In the genomic region with DNA sequence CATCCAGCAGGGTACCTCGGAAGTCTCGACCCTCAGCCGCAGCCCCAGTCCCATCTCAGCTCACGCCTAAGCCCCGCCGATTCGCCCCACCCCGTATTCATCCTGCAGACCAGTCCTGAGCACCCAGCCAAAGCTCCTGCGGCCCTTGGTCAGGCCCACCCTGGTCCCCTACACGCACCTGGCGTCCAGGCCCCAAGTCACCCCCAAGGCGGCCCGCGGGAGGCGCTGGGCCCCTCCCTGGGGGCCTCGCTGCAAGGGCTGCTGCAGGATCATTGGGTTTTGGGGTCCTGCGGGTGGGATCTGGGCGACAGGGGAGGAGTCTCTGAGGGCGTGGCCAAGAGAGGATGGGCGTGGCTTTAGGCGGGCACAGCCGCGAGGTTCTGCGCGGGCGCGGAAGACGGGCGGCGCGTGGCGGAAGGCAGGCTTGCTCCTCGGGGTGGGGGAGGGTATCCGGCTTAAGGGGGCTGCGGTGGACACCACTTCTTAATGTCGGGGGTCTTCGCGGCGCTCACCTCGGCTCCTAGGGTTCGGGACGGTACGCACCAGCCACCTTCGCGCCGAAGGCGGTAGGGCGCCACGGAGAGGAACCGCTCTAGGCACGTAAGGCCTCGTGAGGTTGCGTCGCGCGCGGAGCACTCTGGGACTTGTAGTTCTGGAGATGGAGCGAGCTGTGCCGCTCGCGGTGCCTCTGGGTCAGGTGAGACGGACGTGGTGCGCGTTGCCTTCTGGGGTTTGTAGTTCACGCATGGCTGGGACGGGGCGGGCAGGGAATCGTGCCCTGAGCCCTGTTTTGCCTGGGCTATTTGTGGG, we compare ENCODE assay signal across 8 cellular contexts. TPM values are rescaled to one million over a fixed set of nuclear protein-coding genes. Genes with fewer than 3 reads are reported as not detected.
A peak's percentile ranks its signal among the peaks of the same experiment; 100 is the strongest.
DNase-seq lines count a peak whose midpoint lies in the region; ATAC-seq, FAIRE-seq and TF ChIP-seq lines count a peak whose summit lies in the region.

A gene with protein sequence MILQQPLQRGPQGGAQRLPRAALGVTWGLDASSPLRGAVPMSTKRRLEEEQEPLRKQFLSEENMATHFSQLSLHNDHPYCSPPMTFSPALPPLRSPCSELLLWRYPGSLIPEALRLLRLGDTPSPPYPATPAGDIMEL (minus strand): TSS at position 274 of the 810 bp plus-strand sequence. CDS start 1 bp downstream, at position 273.
A gene (plus strand): TSS at position 367 of the 810 bp plus-strand sequence. CDS start 292 bp downstream, at position 659.

- peaks cover 37% of the 10 kb centered on the region for H3K4me1 Mint-ChIP-seq in activated naive CD8-positive, alpha-beta T cell treated with anti-CD3 and anti-CD28 coated beads, Interleukin-2, amount 10 ng/mL, durations not matched to agents 7 days and 5 days

- DNase-seq in NCI-H1417 treated with DMSO at 0.1 percent for 48 hours (lab: John Stamatoyannopoulos, UW) (peak; percentile 79), SW 1271 (lab: John Stamatoyannopoulos, UW) (peak; percentile 81 to 89), head of caudate nucleus (peak; percentile 96 to 99 (median 98)), pancreas (peak; percentile 96 to 99 (median 98)), thyroid gland (peak; percentile 98)
- DNase-seq in activated naive CD8-positive, alpha-beta T cell treated with anti-CD3 and anti-CD28 coated beads, Interleukin-2, amount 10 ng/mL, durations not matched to agents 7 days and 5 days: peak; percentile 95

- H3K4me1 ChIP-seq in pancreas (peaks cover 15 to 33% (median 28%) of the 10 kb centered on the region in 3 donors), thyroid gland (peaks cover 39 to 54% of the 10 kb centered on the region in 2 donors)

- peaks cover 9% of the 10 kb centered on the region for H3K27me3 Mint-ChIP-seq in activated naive CD8-positive, alpha-beta T cell treated with anti-CD3 and anti-CD28 coated beads, Interleukin-2, amount 10 ng/mL, durations not matched to agents 7 days and 5 days

- H3K9me3 Mint-ChIP-seq in activated naive CD8-positive, alpha-beta T cell treated with anti-CD3 and anti-CD28 coated beads, Interleukin-2, amount 10 ng/mL, durations not matched to agents 7 days and 5 days: no peaks in the 10 kb centered on the region

- FAIRE-seq in pancreas (lab: Jason Lieb, UNC): no peak

- 1% methylated on average over 56 to 69 of the region's 69 CpGs for WGBS in pancreas, 2 donors
- 1% methylated on average over 20 of the region's 69 CpGs for WGBS in thyroid gland, 2 donors

- H3K36me3 ChIP-seq in pancreas (peaks cover 0 to 5% (median 3%) of the 10 kb centered on the region in 3 donors), thyroid gland (peaks cover 4 to 13% of the 10 kb centered on the region in 2 donors)

- peak within 1 kb of the TSS; percentile 85 for H3K4me3 ChIP-seq in GM12875 (ENCODE audit: low read depth, low read length)
- H3K4me3 ChIP-seq in pancreas: peak within 1 kb of the TSS; percentile 34 to 87 (median 41)
- peak within 1 kb of the TSS; percentile 15 to 86 (median 68) for H3K4me3 ChIP-seq in thyroid gland (replicated peaks in 1 of 3)

- H3K9me3 ChIP-seq in pancreas (no peaks in the 10 kb centered on the region), thyroid gland (no peaks in the 10 kb centered on the region)

- POLR2A ChIA-PET in activated naive CD8-positive, alpha-beta T cell treated with anti-CD3 and anti-CD28 coated beads, Interleukin-2, amount 10 ng/mL, durations not matched to agents 7 days and 5 days (lab: Charles Lee): interaction anchor here (0.7 to 2.2 kb wide), 9 partner anchors 16 to 141 kb away, joined by 3 to 9 read pairs (median 4); a partner anchor contains a TSS

- H3K27ac ChIP-seq in pancreas (peak within 1 kb of the TSS; percentile 97 to 100 (median 98)), thyroid gland (peak within 1 kb of the TSS; percentile 82 to 98 (median 98))

- peak within 1 kb of the TSS; percentile 87 for H3K27ac Mint-ChIP-seq in activated naive CD8-positive, alpha-beta T cell treated with anti-CD3 and anti-CD28 coated beads, Interleukin-2, amount 10 ng/mL, durations not matched to agents 7 days and 5 days

- peak within 1 kb of the TSS; percentile 87 for H3K4me3 Mint-ChIP-seq in activated naive CD8-positive, alpha-beta T cell treated with anti-CD3 and anti-CD28 coated beads, Interleukin-2, amount 10 ng/mL, durations not matched to agents 7 days and 5 days

- intact Hi-C loops in head of caudate nucleus (cut with DNase I): loop anchor here (2.0 kb wide), 1 partner anchor 19 kb away; no protein-coding TSS in a partner anchor
- intact Hi-C loops in pancreas (cut with DNase I): no loop called here
- intact Hi-C loops in thyroid gland (cut with DNase I): no loop called here

- ATAC-seq in HG02763 (IDR thresholded peaks at IDR 0.05; ENCODE audit: unreplicated experiment) (peak; percentile 69), pancreas (peak; percentile 46 to 74 (median 67))
- ATAC-seq in activated naive CD8-positive, alpha-beta T cell treated with anti-CD3 and anti-CD28 coated beads, Interleukin-2, amount 10 ng/mL, durations not matched to agents 7 days and 5 days (ENCODE audit: low read depth): peak; percentile 79

- no peak for TF ChIP-seq CTCF in GM12875 (IDR thresholded peaks at IDR 0.05; ENCODE audit: borderline replicate concordance, insufficient read depth, low read depth, low read length)
- TF ChIP-seq CTCF in pancreas (IDR thresholded peaks at IDR 0.05): no peak
- TF ChIP-seq CTCF in thyroid gland (IDR thresholded peaks at IDR 0.05): no peak

- peaks cover 10% of the 10 kb centered on the region for H3K36me3 Mint-ChIP-seq in activated naive CD8-positive, alpha-beta T cell treated with anti-CD3 and anti-CD28 coated beads, Interleukin-2, amount 10 ng/mL, durations not matched to agents 7 days and 5 days

- no peaks in the 10 kb centered on the region for H3K27me3 ChIP-seq in pancreas
- no peaks in the 10 kb centered on the region for H3K27me3 ChIP-seq in thyroid gland

- peak; percentile 50 to 79 for TF ChIP-seq POLR2A in thyroid gland (IDR thresholded peaks at IDR 0.05)

RNA-seq across cellular contexts. Expression of the first gene that starts in this region (rescaled TPM):
- total RNA-seq in activated naive CD8-positive, alpha-beta T cell treated with anti-CD3 and anti-CD28 coated beads, Interleukin-2, amount 10 ng/mL, durations not matched to agents 7 days and 5 days: 10 to 100 TPM; 38.1 to 42.6 TPM
- total RNA-seq in pancreas (10 to 100 TPM; 10.5 to 24.1 (median 12.4) TPM), thyroid gland (10 to 100 TPM; 10.1 to 51.7 (median 29.7) TPM)
- 100 to 1,000 TPM in 1 of 2 donors, 10 to 100 TPM in 1; 93.1 to 119 TPM for polyA plus RNA-seq in pancreas

RNA-seq across cellular contexts. Expression of the second gene that starts in this region (rescaled TPM):
- total RNA-seq in activated naive CD8-positive, alpha-beta T cell treated with anti-CD3 and anti-CD28 coated beads, Interleukin-2, amount 10 ng/mL, durations not matched to agents 7 days and 5 days: 10 to 100 TPM; 36.3 to 36.9 TPM
- 10 to 100 TPM in 1 of 6 donors, 1 to 10 TPM in 5; 6.2 to 13.0 (median 7.7) TPM for total RNA-seq in pancreas
- polyA plus RNA-seq in pancreas: 10 to 100 TPM; 33.2 to 38.2 TPM
- total RNA-seq in thyroid gland: 10 to 100 TPM; 16.5 to 19.1 (median 17.6) TPM

Comparison
In these comparisons a context has a peak if more than half of its experiments do, and no peak if none do; other contexts are left out.
1. Peak in every context shown above with its lines: DNase-seq, ATAC-seq, H3K4me3 ChIP-seq and H3K27ac ChIP-seq.